ENCODE assay signal across 9 cellular contexts in genomic region chr2:207513577-207514257, GRCh38.
DNase-seq lines count a peak whose midpoint lies in the region; ATAC-seq and TF ChIP-seq lines count a peak whose summit lies in the region.
"Had no signal": no experiment of that assay in that cellular context is flagged by ENCODE, and none has a peak within 500 bp of the region (broad histone marks: within the 10 kb centered on the region; RNA-seq: fewer than 3 reads in every experiment).

No MANE protein-coding gene starts in this region.

- no peak for TF ChIP-seq CTCF in HL-60 (IDR thresholded peaks at IDR 0.05; ENCODE audit: insufficient read depth, low read length)

- in situ Hi-C loops in ACHN (cut with HindIII; ENCODE audit: low pct_ligation_motif_present, low pct_unique_long_range_greater_than_20kb, low sequenced_read_pairs), result no loop called here

- H3K27ac ChIP-seq in HL-60 (replicated peaks), result peak overlapping the region; percentile 13

- H3K27me3 ChIP-seq in HL-60 (ENCODE audit: insufficient read depth, poor library complexity, severe bottlenecking), result no peaks in the 10 kb centered on the region

- DNase-seq in ACHN (peak; percentile 95), HL-60 (ENCODE audit: low read depth in 1 of 2, low spot score in 1 of 2) (no peak), amniotic epithelial cell (ENCODE audit: low read depth) (peak; percentile 95), kidney glomerular epithelial cell (lab: John Stamatoyannopoulos, UW) (peak; percentile 92), HuH-7 (ENCODE audit: low spot score) (no peak), middle frontal gyrus (ENCODE audit: extremely low spot score, low spot score) (no peak), iPS-NIHi11 (ENCODE audit: low spot score) (no peak)
- DNase-seq: DMS79 had no signal

- no peak for ATAC-seq in GM21717 (IDR thresholded peaks at IDR 0.05; ENCODE audit: unreplicated experiment)

- H3K4me3 ChIP-seq in HL-60 (replicated peaks; ENCODE audit: insufficient read depth, low read length), result no peak overlapping the region

Comparison
In these comparisons a context has a peak if more than half of its experiments do, and no peak if none do; other contexts are left out.
1. DNase-seq: peak in ACHN (single experiment), amniotic epithelial cell (single experiment) and kidney glomerular epithelial cell (single experiment); none in HL-60 (0 of 2), HuH-7 (single experiment), middle frontal gyrus (single experiment) and iPS-NIHi11 (single experiment).